Comparison of ENCODE assay signal across 13 cellular contexts in the genomic region with DNA sequence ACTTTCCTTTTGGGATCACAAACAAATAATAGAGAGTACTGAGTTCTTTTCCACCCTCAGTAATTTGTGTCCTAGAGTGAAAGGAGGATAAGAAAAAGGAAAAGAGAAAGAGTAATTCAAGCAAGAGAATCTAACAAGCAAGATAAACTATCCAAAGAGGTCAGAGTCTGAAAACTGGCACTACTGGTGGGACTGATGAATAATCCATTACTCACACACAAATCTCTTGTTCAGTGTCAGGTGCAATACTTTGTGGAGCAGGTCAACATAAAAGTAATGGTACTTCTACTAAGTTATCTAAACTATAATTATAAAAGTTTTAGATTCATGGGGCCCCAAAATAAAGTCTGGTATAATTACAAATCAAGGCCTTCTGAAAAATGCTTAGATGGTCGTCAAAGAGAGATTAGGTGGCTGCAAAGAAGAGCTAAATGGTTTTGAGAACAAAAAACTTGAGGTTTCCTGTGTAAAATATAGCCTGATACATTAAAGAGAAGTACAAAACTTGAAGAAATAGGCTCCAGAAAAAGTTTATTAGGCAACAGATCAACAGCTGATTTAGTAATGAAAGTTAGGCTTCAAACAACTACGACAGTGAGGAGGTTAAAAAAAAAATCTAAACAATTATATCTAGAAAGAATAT.
DNase-seq lines count a peak whose midpoint lies in the region; FAIRE-seq and TF ChIP-seq lines count a peak whose summit lies in the region.
"Had no signal": no experiment of that assay in that cellular context is flagged by ENCODE, and none has a peak within 500 bp of the region (broad histone marks: within the 10 kb centered on the region; RNA-seq: fewer than 3 reads in every experiment).

No MANE protein-coding gene starts in this region.

- TF ChIP-seq POLR2A in vagina (IDR thresholded peaks at IDR 0.05) = no peak

- H3K27ac ChIP-seq in keratinocyte (ENCODE audit: control insufficient read depth, insufficient read depth, low read length) (no peak overlapping the region), vagina (no peak overlapping the region)
- H3K27ac ChIP-seq: esophagus muscularis mucosa had no signal

- dilution Hi-C loops in keratinocyte (cut with MboI; ENCODE audit: extremely low pct_ligation_motif_present, low sequenced_read_pairs) = no loop called here

- no peak overlapping the region for H2AFZ ChIP-seq in keratinocyte (ENCODE audit: control insufficient read depth, low read length)

- H3K4me1 ChIP-seq in keratinocyte (ENCODE audit: control insufficient read depth, extremely low read depth, insufficient read depth, low read length) (peaks cover 11% of the 10 kb centered on the region), BE2C (no peaks in the 10 kb centered on the region), vagina (peaks cover 23% of the 10 kb centered on the region)

- no peak overlapping the region for H3K9ac ChIP-seq in keratinocyte (ENCODE audit: control insufficient read depth, extremely low read depth, insufficient read depth, low read length)

- FAIRE-seq in keratinocyte (lab: Jason Lieb, UNC) = peak; percentile 73
- FAIRE-seq: kidney had no signal

- no peaks in the 10 kb centered on the region for H4K20me1 ChIP-seq in keratinocyte (ENCODE audit: control insufficient read depth, extremely low read depth, insufficient read depth, low read length)

- TF ChIP-seq CTCF in keratinocyte (optimal IDR thresholded peaks at IDR 0.05 in 1 of 3, IDR thresholded peaks at IDR 0.05 in 1 of 3, conservative IDR thresholded peaks at IDR 0.05 in 1 of 3; ENCODE audit: extremely low read depth in 1 of 3, insufficient read depth in 2 of 3, low read length in 3 of 3) (no peak), BE2C (IDR thresholded peaks at IDR 0.05; ENCODE audit: low read depth, low read length) (no peak), vagina (IDR thresholded peaks at IDR 0.05) (no peak)

- H3K36me3 ChIP-seq in keratinocyte (ENCODE audit: control insufficient read depth in 2 of 2, extremely low read depth in 1 of 2, insufficient read depth in 2 of 2, low read length in 2 of 2) (no peaks in the 10 kb centered on the region), BE2C (no peaks in the 10 kb centered on the region), vagina (no peaks in the 10 kb centered on the region)
- H3K36me3 ChIP-seq: esophagus muscularis mucosa had no signal

- H3K9me3 ChIP-seq in keratinocyte (ENCODE audit: control insufficient read depth, low read depth, low read length) = no peaks in the 10 kb centered on the region
- H3K9me3 ChIP-seq in BE2C = no peaks in the 10 kb centered on the region
- H3K9me3 ChIP-seq in vagina = no peaks in the 10 kb centered on the region
- H3K9me3 ChIP-seq: esophagus muscularis mucosa had no signal

- peak overlapping the region; percentile 11 for H3K4me2 ChIP-seq in keratinocyte (ENCODE audit: control insufficient read depth, extremely low read depth, insufficient read depth, low read depth, low read length)

- DNase-seq in AG20443 (ENCODE audit: low spot score) (peak; percentile 7), HT1080 (ENCODE audit: low read depth) (peak; percentile 61), astrocyte of the hippocampus (ENCODE audit: low read depth, low spot score) (peak; percentile 49), keratinocyte (ENCODE audit: low read depth, low spot score) (no peak), globus pallidus (ENCODE audit: low spot score) (no peak), BE2C (no peak), vagina (ENCODE audit: extremely low spot score in 2 of 2) (no peak), dedifferentiated amniotic fluid mesenchymal stem cell (ENCODE audit: extremely low spot score) (no peak)
- DNase-seq: activated T-cell treated with anti-CD3 and anti-CD28 coated beads, Interleukin-2, amount 50 U/mL, for 1 hour; C1 segment of cervical spinal cord; kidney; NCI-H2107 had no signal

- peaks cover 7% of the 10 kb centered on the region for H3K79me2 ChIP-seq in keratinocyte (ENCODE audit: control insufficient read depth, insufficient read depth, low read length)

- H3K4me3 ChIP-seq in keratinocyte (ENCODE audit: control insufficient read depth in 2 of 3, extremely low read depth in 1 of 3, insufficient read depth in 2 of 3, low read depth in 1 of 3, low read length in 3 of 3) = no peak overlapping the region
- no peak overlapping the region for H3K4me3 ChIP-seq in BE2C (ENCODE audit: low read depth, low read length)
- H3K4me3 ChIP-seq in vagina = no peak overlapping the region
- H3K4me3 ChIP-seq: esophagus muscularis mucosa had no signal

- H3K9me1 ChIP-seq in keratinocyte (ENCODE audit: control insufficient read depth, extremely low read depth, insufficient read depth, low read length) = no peaks in the 10 kb centered on the region

- intact Hi-C loops in vagina (cut with DNase I) = no loop called here

- no peaks in the 10 kb centered on the region for H3K27me3 ChIP-seq in keratinocyte (ENCODE audit: control insufficient read depth, extremely low read depth, insufficient read depth, low read length)
- H3K27me3 ChIP-seq in BE2C = no peaks in the 10 kb centered on the region
- no peaks in the 10 kb centered on the region for H3K27me3 ChIP-seq in vagina
- H3K27me3 ChIP-seq: esophagus muscularis mucosa had no signal

Comparison
In these comparisons a context has a peak if more than half of its experiments do, and no peak if none do; other contexts are left out.
1. DNase-seq: peak in AG20443 (single experiment), HT1080 (single experiment) and astrocyte of the hippocampus (single experiment); none in keratinocyte (single experiment), globus pallidus (single experiment), BE2C (single experiment), vagina (0 of 2) and dedifferentiated amniotic fluid mesenchymal stem cell (single experiment).